In genomic region chr6:117655380-117655779, GRCh38 we compare ENCODE assay signal across 29 cellular contexts.
"Had no signal": no experiment of that assay in that cellular context is flagged by ENCODE, and none has a peak within 500 bp of the region (broad histone marks: within the 10 kb centered on the region; RNA-seq: fewer than 3 reads in every experiment).

No MANE protein-coding gene starts in this region.

- H3K4me1 ChIP-seq: ascending aorta, breast epithelium, esophagus muscularis mucosa, gastroesophageal sphincter, heart right ventricle had no signal

- H3K4me3 Mint-ChIP-seq: activated CD4-positive, alpha-beta memory T cell treated with anti-CD3 and anti-CD28 coated beads for 36 hours; activated CD4-positive, alpha-beta T cell treated with anti-CD3 and anti-CD28 coated beads for 36 hours; activated CD4-positive, alpha-beta T cell treated with anti-CD3 and anti-CD28 coated beads, Interleukin-2, amount 10 ng/mL, durations not matched to agents 24 days and 14 days; activated CD8-positive, alpha-beta T cell treated with anti-CD3 and anti-CD28 coated beads, Interleukin-2, amount 10 ng/mL, durations not matched to agents 7 days and 5 days; activated naive CD8-positive, alpha-beta T cell; activated T-cell treated with anti-CD3 and anti-CD28 coated beads, Interleukin-2, amount 50 U/mL, for 24 hours; activated T-cell treated with anti-CD3 and anti-CD28 coated beads, Interleukin-2, amount 50 U/mL, for 72 hours; brain; effector memory CD8-positive, alpha-beta T cell had no signal

- H3K27me3 ChIP-seq: ascending aorta, breast epithelium, cardiac muscle cell, esophagus muscularis mucosa, gastroesophageal sphincter, heart right ventricle had no signal

- H3K4me3 ChIP-seq: ascending aorta, breast epithelium, cardiac muscle cell, esophagus muscularis mucosa, gastroesophageal sphincter, heart right ventricle had no signal

- H3K4me1 Mint-ChIP-seq: brain had no signal

- H3K9me3 Mint-ChIP-seq: activated CD4-positive, alpha-beta memory T cell treated with anti-CD3 and anti-CD28 coated beads for 36 hours; activated CD4-positive, alpha-beta T cell treated with anti-CD3 and anti-CD28 coated beads, Interleukin-2, amount 10 ng/mL, durations not matched to agents 24 days and 14 days; activated T-cell treated with anti-CD3 and anti-CD28 coated beads, Interleukin-2, amount 50 U/mL, for 24 hours; activated T-cell treated with anti-CD3 and anti-CD28 coated beads, Interleukin-2, amount 50 U/mL, for 72 hours; effector memory CD8-positive, alpha-beta T cell had no signal

- ATAC-seq: activated CD4-positive, alpha-beta T cell treated with anti-CD3 and anti-CD28 coated beads for 36 hours; activated CD8-positive, alpha-beta T cell treated with anti-CD3 and anti-CD28 coated beads, Interleukin-2, amount 10 ng/mL, durations not matched to agents 7 days and 5 days; activated T-cell treated with anti-CD3 and anti-CD28 coated beads, Interleukin-2, amount 50 U/mL, for 72 hours; effector memory CD8-positive, alpha-beta T cell; gastroesophageal sphincter; heart right ventricle had no signal

- H3K27ac ChIP-seq: ascending aorta, breast epithelium, cardiac muscle cell, esophagus muscularis mucosa, gastroesophageal sphincter, heart right ventricle had no signal

- H3K27ac Mint-ChIP-seq: activated CD4-positive, alpha-beta memory T cell treated with anti-CD3 and anti-CD28 coated beads for 36 hours; activated CD4-positive, alpha-beta T cell treated with anti-CD3 and anti-CD28 coated beads for 36 hours; activated CD4-positive, alpha-beta T cell treated with anti-CD3 and anti-CD28 coated beads, Interleukin-2, amount 10 ng/mL, durations not matched to agents 24 days and 14 days; activated CD8-positive, alpha-beta T cell treated with anti-CD3 and anti-CD28 coated beads, Interleukin-2, amount 10 ng/mL, durations not matched to agents 7 days and 5 days; activated naive CD8-positive, alpha-beta T cell; activated T-cell treated with anti-CD3 and anti-CD28 coated beads, Interleukin-2, amount 50 U/mL, for 24 hours; activated T-cell treated with anti-CD3 and anti-CD28 coated beads, Interleukin-2, amount 50 U/mL, for 72 hours; brain; effector memory CD8-positive, alpha-beta T cell had no signal

- H3K9me3 ChIP-seq: ascending aorta had no signal

- H3K36me3 ChIP-seq: ascending aorta, breast epithelium, cardiac muscle cell, esophagus muscularis mucosa, gastroesophageal sphincter, heart right ventricle had no signal

- H3K27me3 Mint-ChIP-seq: activated CD4-positive, alpha-beta memory T cell treated with anti-CD3 and anti-CD28 coated beads for 36 hours; activated CD4-positive, alpha-beta T cell treated with anti-CD3 and anti-CD28 coated beads for 36 hours; activated CD4-positive, alpha-beta T cell treated with anti-CD3 and anti-CD28 coated beads, Interleukin-2, amount 10 ng/mL, durations not matched to agents 24 days and 14 days; activated naive CD8-positive, alpha-beta T cell; activated T-cell treated with anti-CD3 and anti-CD28 coated beads, Interleukin-2, amount 50 U/mL, for 24 hours; brain; effector memory CD8-positive, alpha-beta T cell had no signal

- DNase-seq: activated CD4-positive, alpha-beta memory T cell treated with anti-CD3 and anti-CD28 coated beads for 36 hours; activated CD4-positive, alpha-beta T cell treated with anti-CD3 and anti-CD28 coated beads for 36 hours; activated CD4-positive, alpha-beta T cell treated with anti-CD3 and anti-CD28 coated beads, Interleukin-2, amount 10 ng/mL, durations not matched to agents 24 days and 14 days; activated CD4-positive, CD25-positive, alpha-beta regulatory T cell; activated CD4-positive, CD25-positive, alpha-beta regulatory T cell treated with anti-CD3 and anti-CD28 coated beads, Interleukin-2, amount 50 U/mL, for 72 hours; activated CD8-positive, alpha-beta memory T cell treated with anti-CD3 and anti-CD28 coated beads, Interleukin-2, amount 50 U/mL, for 48 hours; activated CD8-positive, alpha-beta T cell treated with anti-CD3 and anti-CD28 coated beads, Interleukin-2, amount 10 ng/mL, durations not matched to agents 7 days and 5 days; activated gamma-delta T cell treated with Interleukin-2 at 50 U/mL for 16 hours; activated naive CD4-positive, alpha-beta T cell treated with anti-CD3 and anti-CD28 coated beads, Interleukin-2, amount 50 U/mL, for 16 hours; activated naive CD4-positive, alpha-beta T cell treated with Interleukin-2 at 50 U/mL for 16 hours; activated T-cell treated with anti-CD3 and anti-CD28 coated beads for 4 hours; activated T-cell treated with anti-CD3 and anti-CD28 coated beads, Interleukin-2, amount 50 U/mL, for 24 hours; activated T-cell treated with anti-CD3 and anti-CD28 coated beads, Interleukin-2, amount 50 U/mL, for 72 hours; central memory CD4-positive, alpha-beta T cell; cortex of kidney; dermis blood vessel endothelial cell; effector CD4-positive, alpha-beta T cell; effector memory CD8-positive, alpha-beta T cell; erythroblast; foreskin melanocyte; heart right ventricle; T-helper 2 cell had no signal
